Comparison of ENCODE assay signal across 23 cellular contexts in the genomic region with DNA sequence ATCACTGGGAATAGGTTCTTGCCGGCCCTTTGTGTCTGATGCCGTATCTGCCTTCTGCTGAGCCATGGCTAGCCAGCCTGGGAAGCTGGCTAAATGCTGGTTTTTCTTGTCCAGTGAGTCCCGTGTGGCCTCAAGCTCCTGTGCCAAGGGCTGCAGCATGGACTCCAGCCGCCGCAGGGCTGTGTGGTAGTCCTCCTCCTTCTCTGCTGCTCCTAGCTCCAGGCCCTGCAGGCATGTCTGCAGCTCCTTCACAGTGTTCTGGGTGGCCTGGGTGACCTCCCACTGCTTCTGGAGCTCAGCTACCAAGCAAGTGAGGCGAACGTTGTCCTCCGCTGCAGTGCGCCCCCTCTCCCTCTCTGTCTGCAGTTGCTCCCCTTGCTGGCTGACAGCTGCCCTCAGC. TPM values are rescaled to one million over a fixed set of nuclear protein-coding genes. Genes with fewer than 3 reads are reported as not detected.
DNase-seq lines count a peak whose midpoint lies in the region; ATAC-seq and TF ChIP-seq lines count a peak whose summit lies in the region.
"Had no signal": no experiment of that assay in that cellular context is flagged by ENCODE, and none has a peak within 500 bp of the region (broad histone marks: within the 10 kb centered on the region; RNA-seq: fewer than 3 reads in every experiment).

No MANE protein-coding gene starts in this region.

- H3K4me3 Mint-ChIP-seq in T-helper 1 cell treated with Interleukin-12 subunit alpha and Interleukin-12 subunit beta and Interleukin-4 antibody, amounts not matched to agents 30 μg/mL and 1 μg/mL, for 36 hours = no peak overlapping the region
- no peak overlapping the region for H3K4me3 Mint-ChIP-seq in T-cell
- H3K4me3 Mint-ChIP-seq: GM23338; stimulated activated naive B cell treated with anti-CD40 and anti-IgM and Interleukin-4, amounts not matched to agents 10 μg/mL and 1 μg/mL and 100 μg/mL, for 72 hours; T-helper 2 cell treated with Interferon-gamma antibody and Interleukin-4, amounts not matched to agents 5 μg/mL and 100 μg/mL, for 36 hours; type B pancreatic cell had no signal

- no peak overlapping the region for H3K4me3 ChIP-seq in left ventricle myocardium inferior
- H3K4me3 ChIP-seq in skeletal muscle tissue (ENCODE audit: low read length in 3 of 3) = no peak overlapping the region
- H3K4me3 ChIP-seq: adrenal gland, esophagus muscularis mucosa, GM23338, mucosa of descending colon had no signal

- H3K9me3 ChIP-seq in left ventricle myocardium inferior (replicated peaks) (no peaks in the 10 kb centered on the region), skeletal muscle tissue (ENCODE audit: control insufficient read depth in 3 of 3, low read length in 3 of 3) (no peaks in the 10 kb centered on the region)
- H3K9me3 ChIP-seq: adrenal gland, esophagus muscularis mucosa, mucosa of descending colon had no signal

- H3K36me3 ChIP-seq in left ventricle myocardium inferior = peaks cover 100% of the 10 kb centered on the region
- H3K36me3 ChIP-seq in skeletal muscle tissue (ENCODE audit: control insufficient read depth in 3 of 3, insufficient read depth in 3 of 3, low read length in 3 of 3) = peaks cover 79 to 97% (median 96%) of the 10 kb centered on the region in 3 donors

- H3K4me1 ChIP-seq in left ventricle myocardium inferior (peaks cover 41% of the 10 kb centered on the region), skeletal muscle tissue (ENCODE audit: control insufficient read depth in 3 of 3, insufficient read depth in 3 of 3, low read length in 3 of 3) (peaks cover 36 to 78% (median 38%) of the 10 kb centered on the region in 3 donors)

- DNase-seq in T-helper 1 cell (no peak), T-cell (no peak), left ventricle myocardium inferior (no peak), cerebellar cortex (ENCODE audit: low spot score) (no peak), NCI-H146 treated with DMSO at 0.1 percent for 48 hours (lab: John Stamatoyannopoulos, UW; ENCODE audit: unreplicated experiment) (no peak)
- DNase-seq in activated naive CD4-positive, alpha-beta T cell treated with anti-CD3 and anti-CD28 coated beads, Interleukin-2, amount 50 U/mL, for 72 hours (ENCODE audit: low spot score in 2 of 2) = no peak
- DNase-seq: activated CD4-positive, CD25-positive, alpha-beta regulatory T cell; adrenal gland; COR-L47; left colon; mucosa of descending colon; NCI-H1105; NCI-H524; SIG-M5; stimulated activated naive B cell treated with anti-CD40 and anti-IgM and Interleukin-4, amounts not matched to agents 10 μg/mL and 1 μg/mL and 100 μg/mL, for 72 hours had no signal

- H3K9me3 Mint-ChIP-seq in T-helper 1 cell treated with Interleukin-12 subunit alpha and Interleukin-12 subunit beta and Interleukin-4 antibody, amounts not matched to agents 30 μg/mL and 1 μg/mL, for 36 hours = no peaks in the 10 kb centered on the region
- no peaks in the 10 kb centered on the region for H3K9me3 Mint-ChIP-seq in T-cell
- H3K9me3 Mint-ChIP-seq in activated naive CD4-positive, alpha-beta T cell treated with anti-CD3 and anti-CD28 coated beads, Interleukin-2, amount 50 U/mL, for 72 hours = no peaks in the 10 kb centered on the region
- H3K9me3 Mint-ChIP-seq: GM23338; stimulated activated naive B cell treated with anti-CD40 and anti-IgM and Interleukin-4, amounts not matched to agents 10 μg/mL and 1 μg/mL and 100 μg/mL, for 72 hours; T-helper 2 cell treated with Interferon-gamma antibody and Interleukin-4, amounts not matched to agents 5 μg/mL and 100 μg/mL, for 36 hours; type B pancreatic cell had no signal

- CTCF ChIA-PET in T-cell (lab: Charles Lee) = interaction anchor here in 1 of 2 donors (0.7 to 2.3 kb wide), 2 partner anchors 29 to 411 kb away, joined by 3 to 8 read pairs; no protein-coding TSS in a partner anchor

- POLR2A ChIA-PET in T-cell (lab: Charles Lee) = interaction anchor here (0.6 to 1.0 kb wide), 3 partner anchors 17 to 967 kb away, joined by 3 read pairs; no protein-coding TSS in a partner anchor

- H3K27ac ChIP-seq in left ventricle myocardium inferior (replicated peaks) (peak overlapping the region; percentile 43), skeletal muscle tissue (ENCODE audit: low read depth, low read length) (peak overlapping the region; percentile 27)
- H3K27ac ChIP-seq: 22Rv1, adrenal gland, esophagus muscularis mucosa had no signal

- H3K27me3 ChIP-seq in left ventricle myocardium inferior (ENCODE audit: low read depth) = no peaks in the 10 kb centered on the region
- no peaks in the 10 kb centered on the region for H3K27me3 ChIP-seq in skeletal muscle tissue (ENCODE audit: control insufficient read depth in 3 of 3, insufficient read depth in 3 of 3, low read length in 3 of 3)
- H3K27me3 ChIP-seq: adrenal gland, esophagus muscularis mucosa had no signal

- peaks cover 83% of the 10 kb centered on the region for H3K4me1 Mint-ChIP-seq in T-helper 1 cell treated with Interleukin-12 subunit alpha and Interleukin-12 subunit beta and Interleukin-4 antibody, amounts not matched to agents 30 μg/mL and 1 μg/mL, for 36 hours (ENCODE audit: low read depth)
- H3K4me1 Mint-ChIP-seq in T-cell = peaks cover 40 to 78% (median 75%) of the 10 kb centered on the region in 3 donors
- H3K4me1 Mint-ChIP-seq: GM23338 had no signal

- intact Hi-C loops in left ventricle myocardium inferior (cut with micrococcal nuclease) = no loop called here

- peak overlapping the region; percentile 65 for H3K27ac Mint-ChIP-seq in T-helper 1 cell treated with Interleukin-12 subunit alpha and Interleukin-12 subunit beta and Interleukin-4 antibody, amounts not matched to agents 30 μg/mL and 1 μg/mL, for 36 hours
- H3K27ac Mint-ChIP-seq in T-cell = peak overlapping the region; percentile 28 to 49
- H3K27ac Mint-ChIP-seq in activated naive CD4-positive, alpha-beta T cell treated with anti-CD3 and anti-CD28 coated beads, Interleukin-2, amount 50 U/mL, for 72 hours = no peak overlapping the region
- H3K27ac Mint-ChIP-seq: GM23338; stimulated activated naive B cell treated with anti-CD40 and anti-IgM and Interleukin-4, amounts not matched to agents 10 μg/mL and 1 μg/mL and 100 μg/mL, for 72 hours; type B pancreatic cell had no signal

- no peak for TF ChIP-seq CTCF in left ventricle myocardium inferior (IDR thresholded peaks at IDR 0.05; ENCODE audit: borderline replicate concordance)

- ATAC-seq in T-cell (replicated peaks in 1 of 4) = no peak
- no peak for ATAC-seq in activated naive CD4-positive, alpha-beta T cell treated with anti-CD3 and anti-CD28 coated beads, Interleukin-2, amount 50 U/mL, for 72 hours
- ATAC-seq: GM23338; left colon; mucosa of descending colon; stimulated activated naive B cell treated with anti-CD40 and anti-IgM and Interleukin-4, amounts not matched to agents 10 μg/mL and 1 μg/mL and 100 μg/mL, for 72 hours had no signal

- peak overlapping the region in 2 of 3 donors; percentile 47 to 72 for H3K9ac ChIP-seq in skeletal muscle tissue (ENCODE audit: low read depth in 1 of 3, low read length in 3 of 3)

- peaks cover 76% of the 10 kb centered on the region for H3K36me3 Mint-ChIP-seq in T-helper 1 cell treated with Interleukin-12 subunit alpha and Interleukin-12 subunit beta and Interleukin-4 antibody, amounts not matched to agents 30 μg/mL and 1 μg/mL, for 36 hours (ENCODE audit: low read depth)
- H3K36me3 Mint-ChIP-seq in T-cell = peaks cover 76% of the 10 kb centered on the region
- peaks cover 55 to 72% of the 10 kb centered on the region in 2 donors for H3K36me3 Mint-ChIP-seq in activated naive CD4-positive, alpha-beta T cell treated with anti-CD3 and anti-CD28 coated beads, Interleukin-2, amount 50 U/mL, for 72 hours

- H3K27me3 Mint-ChIP-seq in T-helper 1 cell treated with Interleukin-12 subunit alpha and Interleukin-12 subunit beta and Interleukin-4 antibody, amounts not matched to agents 30 μg/mL and 1 μg/mL, for 36 hours (ENCODE audit: low read depth) = no peaks in the 10 kb centered on the region
- no peaks in the 10 kb centered on the region for H3K27me3 Mint-ChIP-seq in T-cell
- H3K27me3 Mint-ChIP-seq: stimulated activated naive B cell treated with anti-CD40 and anti-IgM and Interleukin-4, amounts not matched to agents 10 μg/mL and 1 μg/mL and 100 μg/mL, for 72 hours; type B pancreatic cell had no signal

RNA-seq across cellular contexts. Expression of a gene that starts 24.9 kb away (rescaled TPM):
- total RNA-seq in T-cell (10 to 100 TPM in 1 of 5 donors, 1 to 10 TPM in 4; 2.0 to 14.7 (median 3.7) TPM), left ventricle myocardium inferior (0.33 TPM), skeletal muscle tissue (not detected)
- 1 to 10 TPM; 1.0 to 1.8 TPM for total RNA-seq in activated naive CD4-positive, alpha-beta T cell treated with anti-CD3 and anti-CD28 coated beads, Interleukin-2, amount 50 U/mL, for 72 hours
- total RNA-seq: GM23338 had no signal

RNA-seq across cellular contexts. Expression of a gene that starts 27.5 kb away (rescaled TPM):
- 10 to 100 TPM; 24.6 to 46.3 (median 35.0) TPM for total RNA-seq in T-cell
- 121 TPM for total RNA-seq in left ventricle myocardium inferior
- 16.7 TPM for total RNA-seq in skeletal muscle tissue
- total RNA-seq in activated naive CD4-positive, alpha-beta T cell treated with anti-CD3 and anti-CD28 coated beads, Interleukin-2, amount 50 U/mL, for 72 hours = 10 to 100 TPM in 1 of 2 donors, 1 to 10 TPM in 1; 4.4 to 18.1 TPM

RNA-seq across cellular contexts. Expression of a gene that starts 59.1 kb away (rescaled TPM):
- under 1 TPM in 2 of 5 donors, not detected in 3; 0.08 to 0.28 TPM for total RNA-seq in T-cell
- total RNA-seq in left ventricle myocardium inferior = not detected
- total RNA-seq in skeletal muscle tissue = not detected
- not detected for total RNA-seq in activated naive CD4-positive, alpha-beta T cell treated with anti-CD3 and anti-CD28 coated beads, Interleukin-2, amount 50 U/mL, for 72 hours
- total RNA-seq: activated CD8-positive, alpha-beta memory T cell treated with anti-CD3 and anti-CD28 coated beads for 36 hours; GM23338 had no signal

Comparison
In these comparisons a context has a peak if more than half of its experiments do, and no peak if none do; other contexts are left out.
1. H3K27ac Mint-ChIP-seq: peak in T-helper 1 cell treated with Interleukin-12 subunit alpha and Interleukin-12 subunit beta and Interleukin-4 antibody, amounts not matched to agents 30 μg/mL and 1 μg/mL, for 36 hours (single experiment) and T-cell (2 of 2); none in activated naive CD4-positive, alpha-beta T cell treated with anti-CD3 and anti-CD28 coated beads, Interleukin-2, amount 50 U/mL, for 72 hours (0 of 2).